24 cellular contexts compared by ENCODE assay signal in genomic region chr5:4058899-4059298, GRCh38.
DNase-seq lines count a peak whose midpoint lies in the region; ATAC-seq and TF ChIP-seq lines count a peak whose summit lies in the region.
"Had no signal": no experiment of that assay in that cellular context is flagged by ENCODE, and none has a peak within 500 bp of the region (broad histone marks: within the 10 kb centered on the region; RNA-seq: fewer than 3 reads in every experiment).

No MANE protein-coding gene starts in this region.

- peak; percentile 94 for ATAC-seq in Right ventricle myocardium inferior
- ATAC-seq: effector memory CD8-positive, alpha-beta T cell; psoas muscle; stimulated activated naive B cell treated with anti-CD40 and anti-IgM and Interleukin-4, amounts not matched to agents 10 μg/mL and 1 μg/mL and 100 μg/mL, for 72 hours had no signal

- peak; percentile 74 for DNase-seq in Right ventricle myocardium inferior (ENCODE audit: missing footprints)
- DNase-seq in cardiac septum (ENCODE audit: low spot score), result no peak
- peak; percentile 61 for DNase-seq in epithelial cell of esophagus (ENCODE audit: low read depth)
- DNase-seq in islet precursor cell, result peak; percentile 67
- DNase-seq in activated naive CD4-positive, alpha-beta T cell (lab: John Stamatoyannopoulos, UW), result no peak
- no peak for DNase-seq in NCI-H748 (lab: John Stamatoyannopoulos, UW; ENCODE audit: unreplicated experiment)
- DNase-seq in SIG-M5 (lab: John Stamatoyannopoulos, UW), result no peak
- DNase-seq in GM03348 (ENCODE audit: low spot score), result no peak
- DNase-seq: 8988T; activated CD4-positive, alpha-beta T cell treated with anti-CD3 and anti-CD28 coated beads for 4 hours; activated T-cell treated with anti-CD3 and anti-CD28 coated beads, Interleukin-2, amount 50 U/mL, for 48 hours; AML-193; DMS79 treated with DMSO at 0.1 percent for 48 hours; effector memory CD8-positive, alpha-beta T cell; HFFc6; Kasumi-1; NCI-H1092 treated with DMSO at 0.1 percent for 48 hours; NCI-H2029; NCI-H345; OCI-M1; stimulated activated naive B cell treated with anti-CD40 and anti-IgM and Interleukin-4, amounts not matched to agents 10 μg/mL and 1 μg/mL and 100 μg/mL, for 72 hours; thyroid gland had no signal

- no peak overlapping the region for H3K4me3 ChIP-seq in epithelial cell of esophagus (ENCODE audit: low read length)
- H3K4me3 ChIP-seq: psoas muscle, skin epidermis, thyroid gland had no signal

- intact Hi-C loops in Right ventricle myocardium inferior (cut with DNase I) (no loop called here), cardiac septum (cut with DNase I) (no loop called here)

- peak; percentile 22 for TF ChIP-seq CTCF in epithelial cell of esophagus (IDR thresholded peaks at IDR 0.05; ENCODE audit: insufficient read depth, low read depth, low read length, missing control alignments)

Comparison
In these comparisons a context has a peak if more than half of its experiments do, and no peak if none do; other contexts are left out.
1. DNase-seq: peak in Right ventricle myocardium inferior (single experiment), epithelial cell of esophagus (single experiment) and islet precursor cell (single experiment); none in cardiac septum (single experiment), activated naive CD4-positive, alpha-beta T cell (0 of 4), NCI-H748 (single experiment), SIG-M5 (single experiment) and GM03348 (single experiment).